In genomic region chr20:18496740-18497592, GRCh38 we compare ENCODE assay signal across 8 cellular contexts. TPM values are rescaled to one million over a fixed set of nuclear protein-coding genes. Genes with fewer than 3 reads are reported as not detected.
DNase-seq lines count a peak whose midpoint lies in the region; ATAC-seq and TF ChIP-seq lines count a peak whose summit lies in the region.

RBBP9 (minus strand) TSS chr20:18497225; CDS start chr20:18497167, 58 bp downstream.

- no peaks in the 10 kb centered on the region for H3K27me3 Mint-ChIP-seq in activated CD4-positive, alpha-beta T cell treated with anti-CD3 and anti-CD28 coated beads, Interleukin-2, amount 10 ng/mL, durations not matched to agents 24 days and 14 days

- peaks cover 16% of the 10 kb centered on the region for H3K36me3 Mint-ChIP-seq in activated CD4-positive, alpha-beta T cell treated with anti-CD3 and anti-CD28 coated beads, Interleukin-2, amount 10 ng/mL, durations not matched to agents 24 days and 14 days (ENCODE audit: low read depth)

- peak within 1 kb of the TSS; percentile 98 for H3K4me3 ChIP-seq in BE2C (ENCODE audit: low read depth, low read length)
- peak within 1 kb of the TSS; percentile 78 for H3K4me3 ChIP-seq in coronary artery

- TF ChIP-seq CTCF in BE2C (IDR thresholded peaks at IDR 0.05; ENCODE audit: low read depth, low read length) = no peak
- TF ChIP-seq CTCF in coronary artery (IDR thresholded peaks at IDR 0.05) = no peak

- H3K36me3 ChIP-seq in BE2C = no peaks in the 10 kb centered on the region; the same call in 1 of the 2 replicates

- H3K9me3 Mint-ChIP-seq in activated CD4-positive, alpha-beta T cell treated with anti-CD3 and anti-CD28 coated beads, Interleukin-2, amount 10 ng/mL, durations not matched to agents 24 days and 14 days = peaks cover 3% of the 10 kb centered on the region

- H3K9me3 ChIP-seq in BE2C = no peaks in the 10 kb centered on the region

- H3K27ac ChIP-seq in coronary artery = peak within 1 kb of the TSS; percentile 63 to 79

- peak within 1 kb of the TSS; percentile 99 for H3K4me3 Mint-ChIP-seq in activated CD4-positive, alpha-beta T cell treated with anti-CD3 and anti-CD28 coated beads, Interleukin-2, amount 10 ng/mL, durations not matched to agents 24 days and 14 days

- DNase-seq in BE2C (peak; percentile 91), NCI-H524 (lab: John Stamatoyannopoulos, UW) (peak; percentile 79 to 89), coronary artery (ENCODE audit: low spot score) (peak; percentile 83), left lobe of liver (ENCODE audit: low spot score) (peak; percentile 91)
- peak; percentile 93 for DNase-seq in activated CD4-positive, alpha-beta T cell treated with anti-CD3 and anti-CD28 coated beads, Interleukin-2, amount 10 ng/mL, durations not matched to agents 24 days and 14 days
- DNase-seq in stimulated activated CD4-positive, alpha-beta T cell treated with anti-CD3 and anti-CD28 coated beads, Interleukin-2, amount 100 ng/mL, for 24 hours = peak; percentile 78 to 84

- H3K4me1 ChIP-seq in BE2C = no peaks in the 10 kb centered on the region

- H3K27me3 ChIP-seq in BE2C = no peaks in the 10 kb centered on the region

- intact Hi-C loops in activated CD4-positive, alpha-beta T cell treated with anti-CD3 and anti-CD28 coated beads, Interleukin-2, amount 10 ng/mL, durations not matched to agents 24 days and 14 days (cut with micrococcal nuclease) = loop anchor here (1.0 kb wide), 2 partner anchors 10 to 30 kb away; partner anchors contain the start of genes DZANK1, POLR3F and SEC23B

- ATAC-seq in HG03378 (IDR thresholded peaks at IDR 0.05; ENCODE audit: unreplicated experiment) (peak; percentile 91), left lobe of liver (peak; percentile 99)

- peak; percentile 56 for TF ChIP-seq POLR2A in GM19099 (IDR thresholded peaks at IDR 0.05; ENCODE audit: extremely low read depth, insufficient read length, low read depth)

- H3K27ac Mint-ChIP-seq in activated CD4-positive, alpha-beta T cell treated with anti-CD3 and anti-CD28 coated beads, Interleukin-2, amount 10 ng/mL, durations not matched to agents 24 days and 14 days = peak within 1 kb of the TSS; percentile 93

- H3K4me1 Mint-ChIP-seq in activated CD4-positive, alpha-beta T cell treated with anti-CD3 and anti-CD28 coated beads, Interleukin-2, amount 10 ng/mL, durations not matched to agents 24 days and 14 days = peaks cover 20% of the 10 kb centered on the region

RNA-seq across cellular contexts. Expression of gene RBBP9, which starts in this region (rescaled TPM):
- 6.7 TPM for polyA plus RNA-seq in BE2C (2012; ENCODE audit: insufficient read depth, insufficient read length, low read depth)
- total RNA-seq in activated CD4-positive, alpha-beta T cell treated with anti-CD3 and anti-CD28 coated beads, Interleukin-2, amount 10 ng/mL, durations not matched to agents 24 days and 14 days = 21.1 and 24.3 TPM in 2 replicates
- total RNA-seq in left lobe of liver = 15.3 TPM

Comparison
In these comparisons a context has a peak if more than half of its experiments do, and no peak if none do; other contexts are left out.
1. Peak in every context shown above with its lines: DNase-seq, ATAC-seq, H3K4me3 ChIP-seq and H3K27ac ChIP-seq.